29 cellular contexts compared by ENCODE assay signal in the genomic region with DNA sequence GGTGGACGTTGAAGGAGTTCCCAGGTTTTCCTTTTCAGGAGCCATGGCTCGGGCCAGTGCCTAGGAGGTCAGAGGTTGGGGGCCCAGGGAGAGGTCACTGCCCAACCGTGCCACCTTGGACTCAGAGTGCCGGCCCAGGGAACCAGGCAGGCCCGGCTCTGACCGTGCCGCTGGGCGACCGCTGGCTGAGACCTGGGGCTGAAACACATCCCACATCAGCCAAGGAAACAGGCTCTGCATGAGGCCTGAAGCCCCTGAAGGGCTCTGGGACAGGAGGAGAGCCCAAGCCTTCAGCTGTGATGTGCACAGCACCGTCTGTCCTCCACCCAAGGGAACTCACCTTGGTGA. TPM values are rescaled to one million over a fixed set of nuclear protein-coding genes. Genes with fewer than 3 reads are reported as not detected.
"Had no signal": no experiment of that assay in that cellular context is flagged by ENCODE, and none has a peak within 500 bp of the region (broad histone marks: within the 10 kb centered on the region; RNA-seq: fewer than 3 reads in every experiment).

No MANE protein-coding gene starts in this region.

- ATAC-seq: activated CD8-positive, alpha-beta T cell treated with anti-CD3 and anti-CD28 coated beads for 36 hours; activated naive CD8-positive, alpha-beta T cell treated with anti-CD3 and anti-CD28 coated beads, Interleukin-2, amount 50 U/mL, for 24 hours; T-cell; T-helper 17 cell had no signal

- FAIRE-seq: TTC549 had no signal

- H3K27ac ChIP-seq: ascending aorta, cardiac muscle cell, VCaP had no signal

- H3K36me3 ChIP-seq: ascending aorta, cardiac muscle cell had no signal

- H3K4me1 ChIP-seq: ascending aorta had no signal

- H3K27me3 ChIP-seq: ascending aorta, cardiac muscle cell had no signal

- H3K4me3 ChIP-seq: ascending aorta, cardiac muscle cell had no signal

- H3K9me3 ChIP-seq: ascending aorta had no signal

- DNase-seq: activated B cell treated with CpG ODN at 0.5 μM for 24 hours; activated CD4-positive, alpha-beta memory T cell treated with anti-CD3 and anti-CD28 coated beads for 36 hours; activated CD4-positive, alpha-beta T cell treated with anti-CD3 and anti-CD28 coated beads for 4 hours; activated CD4-positive, alpha-beta T cell treated with anti-CD3 and anti-CD28 coated beads, Interleukin-2, amount 10 ng/mL, durations not matched to agents 24 days and 14 days; activated CD4-positive, alpha-beta T cell treated with anti-CD3 and anti-CD28 coated beads, Interleukin-2, amount 50 U/mL, for 1 hour; activated CD4-positive, alpha-beta T cell treated with anti-CD3 and anti-CD28 coated beads, Interleukin-2, amount 50 U/mL, for 4 hours; activated CD4-positive, CD25-positive, alpha-beta regulatory T cell treated with anti-CD3 and anti-CD28 coated beads, Interleukin-2, amount 50 U/mL, for 72 hours; activated CD8-positive, alpha-beta memory T cell treated with anti-CD3 and anti-CD28 coated beads, Interleukin-2, amount 50 U/mL, for 4 hours; activated CD8-positive, alpha-beta T cell treated with anti-CD3 and anti-CD28 coated beads for 36 hours; activated effector memory CD4-positive, alpha-beta T cell treated with Interleukin-2 at 50 U/mL for 16 hours; activated gamma-delta T cell; activated naive CD4-positive, alpha-beta T cell treated with anti-CD3 and anti-CD28 coated beads, Interleukin-2, amount 10 ng/mL, durations not matched to agents 7 days and 5 days; activated naive CD4-positive, alpha-beta T cell treated with Interleukin-2 at 50 U/mL for 16 hours; activated naive CD8-positive, alpha-beta T cell treated with anti-CD3 and anti-CD28 coated beads, Interleukin-2, amount 10 ng/mL, durations not matched to agents 7 days and 5 days; activated naive CD8-positive, alpha-beta T cell treated with anti-CD3 and anti-CD28 coated beads, Interleukin-2, amount 50 U/mL, for 24 hours; activated T-cell treated with anti-CD3 and anti-CD28 coated beads for 4 hours; activated T-cell treated with anti-CD3 and anti-CD28 coated beads, Interleukin-2, amount 50 U/mL, for 24 hours; activated T-cell treated with anti-CD3 and anti-CD28 coated beads, Interleukin-2, amount 50 U/mL, for 48 hours; amygdala; anterior cingulate cortex; caudate nucleus; cerebellar nuclear complex; T-cell; T-helper 17 cell; T1000 had no signal

RNA-seq across cellular contexts. Expression of a gene that starts 21.9 kb away (rescaled TPM):
- total RNA-seq: activated B cell treated with CpG ODN at 0.5 μM for 24 hours had no signal
